In genomic region chr5:35035929-35036328, GRCh38 we compare ENCODE assay signal across 2 cellular contexts. TPM values are rescaled to one million over a fixed set of nuclear protein-coding genes. Genes with fewer than 3 reads are reported as not detected.
"Had no signal": no experiment of that assay in that cellular context is flagged by ENCODE, and none has a peak within 500 bp of the region (broad histone marks: within the 10 kb centered on the region; RNA-seq: fewer than 3 reads in every experiment).

No MANE protein-coding gene starts in this region.

RNA-seq across cellular contexts. Expression of gene AGXT2, which starts 11.8 kb away (rescaled TPM):
- total RNA-seq: G401, GM12878 had no signal
- polyA plus RNA-seq: GM12878 had no signal
